In the genomic region with DNA sequence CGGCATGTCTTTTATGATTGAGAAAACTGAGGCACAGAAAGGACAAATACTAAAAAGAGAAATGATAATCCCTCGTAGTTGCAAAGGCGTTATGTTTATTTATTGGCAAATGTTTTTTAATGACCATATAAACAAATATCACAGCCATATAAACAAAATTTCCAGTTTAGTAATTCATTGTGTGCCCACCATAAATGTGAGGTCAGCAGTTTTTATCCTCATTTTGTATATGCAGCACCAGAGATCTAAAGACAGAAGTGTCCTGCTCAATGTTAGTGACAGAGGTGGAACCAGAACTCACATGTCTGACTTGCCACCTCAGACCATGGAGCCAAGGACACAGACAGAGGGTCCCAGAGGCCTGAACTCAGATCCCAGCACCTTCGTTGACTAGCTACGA, we compare ENCODE assay signal across 28 cellular contexts. TPM values are rescaled to one million over a fixed set of nuclear protein-coding genes. Genes with fewer than 3 reads are reported as not detected.
"Had no signal": no experiment of that assay in that cellular context is flagged by ENCODE, and none has a peak within 500 bp of the region (broad histone marks: within the 10 kb centered on the region; RNA-seq: fewer than 3 reads in every experiment).

No MANE protein-coding gene starts in this region.

- H3K9me3 ChIP-seq: neutrophil, pancreas, prostate gland, spleen, suprapubic skin, testis, tibial artery, transverse colon, upper lobe of right lung, uterus had no signal

- H3K4me1 ChIP-seq: pancreas, spleen, suprapubic skin, upper lobe of right lung, uterus had no signal

- H3K27me3 ChIP-seq: pancreas, suprapubic skin, testis, tibial artery, transverse colon, upper lobe of right lung, uterus had no signal

- ATAC-seq: naive thymus-derived CD8-positive, alpha-beta T cell; natural killer cell treated with Interleukin-12 subunit alpha and Interleukin-12 subunit beta and Interleukin-15 and Interleukin-18, amount 100 ng/mL, for 72 hours; pancreas; right cardiac atrium; sciatic nerve; stimulated activated memory B cell treated with anti-CD40 and anti-IgM and Interleukin-4, amounts not matched to agents 10 μg/mL and 1 μg/mL and 100 μg/mL, for 72 hours; stimulated activated naive CD8-positive, alpha-beta T cell treated with anti-CD3 and anti-CD28 coated beads, Interleukin-15, amount 100 ng/mL, for 72 hours; stimulated activated naive CD8-positive, alpha-beta T cell treated with anti-CD3 and anti-CD28 coated beads, Interleukin-15, Interleukin-2, amounts not matched to agents 100 U/mL and 50 U/mL, for 24 hours; upper lobe of right lung had no signal

- DNase-seq: naive thymus-derived CD8-positive, alpha-beta T cell; nephron progenitor cell; nucleus accumbens; pancreas; right cardiac atrium; spleen; stimulated activated CD4-positive, alpha-beta T cell treated with anti-CD3 and anti-CD28 coated beads, Interleukin-12 subunit alpha, Interleukin-12 subunit beta, amount 100 ng/mL, for 4 hours; stimulated activated CD4-positive, alpha-beta T cell treated with anti-CD3 and anti-CD28 coated beads, Interleukin-1b, Interleukin-23, amount 100 ng/mL, for 48 hours; stimulated activated CD4-positive, alpha-beta T cell treated with anti-CD3 and anti-CD28 coated beads, Interleukin-4, amount 100 ng/mL, for 1 hour; stimulated activated CD4-positive, alpha-beta T cell treated with anti-CD3 and anti-CD28 coated beads, Interleukin-4, amount 100 ng/mL, for 4 hours; stimulated activated CD8-positive, alpha-beta memory T cell treated with anti-CD3 and anti-CD28 coated beads, Interleukin-4, amount 100 ng/mL, for 48 hours; stimulated activated naive CD4-positive, alpha-beta T cell; stimulated activated naive CD8-positive, alpha-beta T cell treated with anti-CD3 and anti-CD28 coated beads, Interleukin-15, amount 100 ng/mL, for 72 hours; stimulated activated naive CD8-positive, alpha-beta T cell treated with anti-CD3 and anti-CD28 coated beads, Interleukin-15, Interleukin-2, amounts not matched to agents 100 U/mL and 50 U/mL, for 24 hours; substantia nigra; testis; tibial artery; transverse colon; upper lobe of right lung; uterus had no signal

- H3K36me3 ChIP-seq: neutrophil, pancreas, prostate gland, spleen, suprapubic skin, tibial artery, transverse colon, upper lobe of right lung, uterus had no signal

- H3K27ac ChIP-seq: neutrophil, pancreas, prostate gland, skin epidermis, spleen, suprapubic skin, testis, tibial artery, upper lobe of right lung, uterus had no signal

- FAIRE-seq: pancreas had no signal

- H3K4me2 ChIP-seq: smooth muscle cell had no signal

- H3K4me3 ChIP-seq: pancreas, prostate gland, skin epidermis, smooth muscle cell, spleen, suprapubic skin, testis, tibial artery, transverse colon, upper lobe of right lung, uterus had no signal

RNA-seq across cellular contexts. Expression of gene CNNM1, which starts 14.1 kb away (rescaled TPM):
- total RNA-seq: natural killer cell treated with Interleukin-12 subunit alpha and Interleukin-12 subunit beta and Interleukin-15 and Interleukin-18, amount 100 ng/mL, for 72 hours; sciatic nerve had no signal
- polyA plus RNA-seq: smooth muscle cell had no signal
